In genomic region chr3:11379238-11379823, GRCh38 we compare ENCODE assay signal across 8 cellular contexts.
DNase-seq lines count a peak whose midpoint lies in the region; ATAC-seq and TF ChIP-seq lines count a peak whose summit lies in the region.

No MANE protein-coding gene starts in this region.

- H3K27ac ChIP-seq in ascending aorta (peak overlapping the region; percentile 42 to 54), right atrium auricular region (peak overlapping the region in 1 of 2 donors; percentile 10), spleen (peak overlapping the region in 6 of 8 donors; percentile 14 to 68 (median 45))

- H3K9me3 ChIP-seq in ascending aorta (no peaks in the 10 kb centered on the region), right atrium auricular region (no peaks in the 10 kb centered on the region), spleen (no peaks in the 10 kb centered on the region)

- ATAC-seq in HG03571 (IDR thresholded peaks at IDR 0.05; ENCODE audit: unreplicated experiment): no peak

- no peak for TF ChIP-seq POLR2A in spleen (IDR thresholded peaks at IDR 0.05)

- peak in 2 of 3 experiments; percentile 21 to 66 for DNase-seq in NCI-H1417 (lab: John Stamatoyannopoulos, UW)
- DNase-seq in NCI-H1417 treated with DMSO at 0.1 percent for 48 hours (lab: John Stamatoyannopoulos, UW): no peak
- DNase-seq in NAMALWA (ENCODE audit: low spot score): peak; percentile 66
- DNase-seq in ascending aorta (ENCODE audit: low spot score in 2 of 2): no peak
- DNase-seq in right atrium auricular region (ENCODE audit: low spot score): no peak
- DNase-seq in spleen: no peak
- DNase-seq in activated CD4-positive, CD25-positive, alpha-beta regulatory T cell treated with anti-CD3 and anti-CD28 coated beads, Interleukin-2, amount 50 U/mL, for 72 hours: no peak

- peaks cover 4 to 16% of the 10 kb centered on the region in 2 donors for H3K4me1 ChIP-seq in ascending aorta
- no peaks in the 10 kb centered on the region for H3K4me1 ChIP-seq in right atrium auricular region
- H3K4me1 ChIP-seq in spleen: peaks cover 0 to 23% (median 4%) of the 10 kb centered on the region in 6 donors

- intact Hi-C loops in ascending aorta (cut with DNase I): loop anchor here (1.0 kb wide), 2 partner anchors 341 to 425 kb away; no protein-coding TSS in a partner anchor
- intact Hi-C loops in spleen (cut with DNase I; ENCODE audit: low total_unique reads): loop anchor here (2.0 to 5.0 kb wide), 2 partner anchors 273 to 423 kb away; no protein-coding TSS in a partner anchor

- H3K27me3 ChIP-seq in ascending aorta (no peaks in the 10 kb centered on the region), right atrium auricular region (no peaks in the 10 kb centered on the region), spleen (replicated peaks in 1 of 7) (no peaks in the 10 kb centered on the region)

- WGBS in spleen, 5 donors: 43 to 63% (median 58%) methylated on average over 2 of the region's 2 CpGs

- H3K36me3 ChIP-seq in ascending aorta: no peaks in the 10 kb centered on the region
- no peaks in the 10 kb centered on the region for H3K36me3 ChIP-seq in right atrium auricular region
- peaks cover 0 to 92% (median 4%) of the 10 kb centered on the region in 6 donors for H3K36me3 ChIP-seq in spleen

- peak; percentile 58 to 78 (median 65) for TF ChIP-seq CTCF in ascending aorta (IDR thresholded peaks at IDR 0.05)
- TF ChIP-seq CTCF in right atrium auricular region (IDR thresholded peaks at IDR 0.05): peak; percentile 36 to 72
- TF ChIP-seq CTCF in spleen (IDR thresholded peaks at IDR 0.05 in 8 of 11, conservative IDR thresholded peaks at IDR 0.05 in 3 of 11): peak in 10 of 11 experiments; percentile 30 to 77 (median 60)

- H3K4me3 ChIP-seq in ascending aorta (peak overlapping the region; percentile 6 to 51), right atrium auricular region (no peak overlapping the region), spleen (peak overlapping the region in 2 of 8 donors; percentile 4 to 16)

Comparison
In these comparisons a context has a peak if more than half of its experiments do, and no peak if none do; other contexts are left out.
1. DNase-seq: peak in NCI-H1417 (2 of 3) and NAMALWA (single experiment); none in NCI-H1417 treated with DMSO at 0.1 percent for 48 hours (single experiment), ascending aorta (0 of 2), right atrium auricular region (single experiment), spleen (single experiment) and activated CD4-positive, CD25-positive, alpha-beta regulatory T cell treated with anti-CD3 and anti-CD28 coated beads, Interleukin-2, amount 50 U/mL, for 72 hours (single experiment).
2. H3K4me3 ChIP-seq: peak in ascending aorta (2 of 2); none in right atrium auricular region (0 of 2).
3. Peak in every context shown above with its lines, with median percentiles within 50 percentile points of each other: CTCF ChIP-seq.